In the genomic region with DNA sequence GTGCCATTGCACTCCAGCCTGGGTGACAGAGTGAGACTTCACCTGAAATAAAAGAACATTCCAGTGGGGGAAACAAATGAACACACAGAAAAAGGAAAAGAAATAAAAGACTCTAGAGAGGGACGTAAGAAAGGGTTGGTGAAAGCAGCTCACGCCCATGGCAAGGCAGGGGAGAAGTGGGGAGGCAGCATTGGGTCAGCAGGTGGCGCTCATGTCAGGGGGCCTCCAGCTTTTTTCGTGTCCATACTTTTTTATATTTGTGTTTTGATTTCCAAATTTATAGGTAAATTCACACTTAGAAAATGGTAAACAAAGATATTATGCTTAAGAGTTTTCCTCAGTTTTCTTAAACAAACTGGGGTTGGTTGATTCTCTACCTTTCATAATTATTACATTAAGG, we compare ENCODE assay signal across 8 cellular contexts.
DNase-seq lines count a peak whose midpoint lies in the region.

No MANE protein-coding gene starts in this region.

- DNase-seq in ELR (ENCODE audit: low read depth) (peak; percentile 44), NAMALWA (ENCODE audit: low spot score) (peak; percentile 36), glomerular visceral epithelial cell (ENCODE audit: extremely low spot score) (peak; percentile 7), dedifferentiated amniotic fluid mesenchymal stem cell (ENCODE audit: extremely low spot score) (no peak), NCI-H2107 (lab: John Stamatoyannopoulos, UW) (no peak), GOT3 (lab: John Stamatoyannopoulos, UW) (no peak)
- peak; percentile 40 for DNase-seq in activated T-cell treated with anti-CD3 and anti-CD28 coated beads, Interleukin-2, amount 50 U/mL, for 1 hour
- peak in 3 of 4 experiments; percentile 11 to 25 (median 14) for DNase-seq in stimulated activated CD4-positive, alpha-beta T cell treated with anti-CD3 and anti-CD28 coated beads, Interleukin-1b, Interleukin-23, amount 100 ng/mL, for 24 hours (ENCODE audit: low read depth in 4 of 4, low spot score in 1 of 4)

Comparison
In these comparisons a context has a peak if more than half of its experiments do, and no peak if none do; other contexts are left out.
1. DNase-seq: peak in ELR (single experiment), NAMALWA (single experiment), activated T-cell treated with anti-CD3 and anti-CD28 coated beads, Interleukin-2, amount 50 U/mL, for 1 hour (single experiment), glomerular visceral epithelial cell (single experiment) and stimulated activated CD4-positive, alpha-beta T cell treated with anti-CD3 and anti-CD28 coated beads, Interleukin-1b, Interleukin-23, amount 100 ng/mL, for 24 hours (3 of 4); none in dedifferentiated amniotic fluid mesenchymal stem cell (single experiment), NCI-H2107 (single experiment) and GOT3 (single experiment).